ENCODE assay signal across 3 cellular contexts in genomic region chr16:67651847-67652246, GRCh38.
TF ChIP-seq lines count a peak whose summit lies in the region.

No MANE protein-coding gene starts in this region.

TF ChIP-seq in SK-N-SH, 30 proteins besides CTCF, POLR2A, EP300 and RAD21 (continues in another document):
- TF ChIP-seq YY1 (IDR thresholded peaks at IDR 0.05; ENCODE audit: low read depth): no peak
- TF ChIP-seq TCF12 (IDR thresholded peaks at IDR 0.05): no peak
- no peak for TF ChIP-seq MXI1 (IDR thresholded peaks at IDR 0.05; ENCODE audit: low read depth, low read length)
- no peak for TF ChIP-seq NRF1 (IDR thresholded peaks at IDR 0.05; ENCODE audit: low read depth, low read length)
- no peak for TF ChIP-seq NFIC (IDR thresholded peaks at IDR 0.05; ENCODE audit: borderline replicate concordance)
- TF ChIP-seq TAF1 (IDR thresholded peaks at IDR 0.05; ENCODE audit: borderline replicate concordance, low read depth, low read length): no peak
- no peak for TF ChIP-seq MEF2A (IDR thresholded peaks at IDR 0.05; ENCODE audit: borderline replicate concordance, low read depth)
- TF ChIP-seq REST (IDR thresholded peaks at IDR 0.05; ENCODE audit: low read depth, low read length): no peak
- TF ChIP-seq TEAD4 (IDR thresholded peaks at IDR 0.05; ENCODE audit: borderline replicate concordance, insufficient read depth): no peak
- no peak for TF ChIP-seq EZH2phosphoT487 (IDR thresholded peaks at IDR 0.05; ENCODE audit: borderline replicate concordance, low read depth)
- TF ChIP-seq, protein P1, sequence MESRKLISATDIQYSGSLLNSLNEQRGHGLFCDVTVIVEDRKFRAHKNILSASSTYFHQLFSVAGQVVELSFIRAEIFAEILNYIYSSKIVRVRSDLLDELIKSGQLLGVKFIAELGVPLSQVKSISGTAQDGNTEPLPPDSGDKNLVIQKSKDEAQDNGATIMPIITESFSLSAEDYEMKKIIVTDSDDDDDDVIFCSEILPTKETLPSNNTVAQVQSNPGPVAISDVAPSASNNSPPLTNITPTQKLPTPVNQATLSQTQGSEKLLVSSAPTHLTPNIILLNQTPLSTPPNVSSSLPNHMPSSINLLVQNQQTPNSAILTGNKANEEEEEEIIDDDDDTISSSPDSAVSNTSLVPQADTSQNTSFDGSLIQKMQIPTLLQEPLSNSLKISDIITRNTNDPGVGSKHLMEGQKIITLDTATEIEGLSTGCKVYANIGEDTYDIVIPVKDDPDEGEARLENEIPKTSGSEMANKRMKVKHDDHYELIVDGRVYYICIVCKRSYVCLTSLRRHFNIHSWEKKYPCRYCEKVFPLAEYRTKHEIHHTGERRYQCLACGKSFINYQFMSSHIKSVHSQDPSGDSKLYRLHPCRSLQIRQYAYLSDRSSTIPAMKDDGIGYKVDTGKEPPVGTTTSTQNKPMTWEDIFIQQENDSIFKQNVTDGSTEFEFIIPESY (IDR thresholded peaks at IDR 0.05; ENCODE audit: borderline replicate concordance, low read depth): no peak
- TF ChIP-seq, protein P2, sequence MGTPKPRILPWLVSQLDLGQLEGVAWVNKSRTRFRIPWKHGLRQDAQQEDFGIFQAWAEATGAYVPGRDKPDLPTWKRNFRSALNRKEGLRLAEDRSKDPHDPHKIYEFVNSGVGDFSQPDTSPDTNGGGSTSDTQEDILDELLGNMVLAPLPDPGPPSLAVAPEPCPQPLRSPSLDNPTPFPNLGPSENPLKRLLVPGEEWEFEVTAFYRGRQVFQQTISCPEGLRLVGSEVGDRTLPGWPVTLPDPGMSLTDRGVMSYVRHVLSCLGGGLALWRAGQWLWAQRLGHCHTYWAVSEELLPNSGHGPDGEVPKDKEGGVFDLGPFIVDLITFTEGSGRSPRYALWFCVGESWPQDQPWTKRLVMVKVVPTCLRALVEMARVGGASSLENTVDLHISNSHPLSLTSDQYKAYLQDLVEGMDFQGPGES (IDR thresholded peaks at IDR 0.05; ENCODE audit: low read depth, low read length): no peak
- TF ChIP-seq JUND (IDR thresholded peaks at IDR 0.05): no peak
- no peak for TF ChIP-seq GATA2 (CRISPR knock-in tag; IDR thresholded peaks at IDR 0.05)
- TF ChIP-seq SMC3 (IDR thresholded peaks at IDR 0.05; ENCODE audit: low read depth, low read length): no peak

TF ChIP-seq in SK-N-SH treated with all-trans-retinoic acid at 6 μM for 48 hours, 23 proteins besides CTCF, POLR2A, EP300 and RAD21:
- TF ChIP-seq BACH2 (CRISPR knock-in tag; IDR thresholded peaks at IDR 0.05; ENCODE audit: borderline replicate concordance) (no peak), PPARA (CRISPR knock-in tag; IDR thresholded peaks at IDR 0.05; ENCODE audit: borderline replicate concordance) (no peak), ISL1 (CRISPR knock-in tag; IDR thresholded peaks at IDR 0.05) (no peak), ZFP30 (CRISPR knock-in tag; IDR thresholded peaks at IDR 0.05) (no peak), ZNF8 (CRISPR knock-in tag; IDR thresholded peaks at IDR 0.05) (no peak), ZNF70 (CRISPR knock-in tag; IDR thresholded peaks at IDR 0.05) (no peak), POU6F1 (CRISPR knock-in tag; IDR thresholded peaks at IDR 0.05; ENCODE audit: borderline replicate concordance, low read depth) (no peak), TCF4 (CRISPR knock-in tag; IDR thresholded peaks at IDR 0.05; ENCODE audit: borderline replicate concordance) (no peak), ZC3H10 (CRISPR knock-in tag; IDR thresholded peaks at IDR 0.05) (no peak), ARNTL (CRISPR knock-in tag; IDR thresholded peaks at IDR 0.05; ENCODE audit: borderline replicate concordance, low read depth) (no peak), OSR1 (CRISPR knock-in tag; IDR thresholded peaks at IDR 0.05) (no peak), SNAI2 (CRISPR knock-in tag; IDR thresholded peaks at IDR 0.05) (no peak), GLIS3 (CRISPR knock-in tag; IDR thresholded peaks at IDR 0.05) (no peak), CSDC2 (CRISPR knock-in tag; IDR thresholded peaks at IDR 0.05) (no peak), ZNF565 (CRISPR knock-in tag; conservative IDR thresholded peaks at IDR 0.05; ENCODE audit: low read depth) (no peak), CSRNP3 (CRISPR knock-in tag; IDR thresholded peaks at IDR 0.05) (no peak)
- TF ChIP-seq, protein P3, sequence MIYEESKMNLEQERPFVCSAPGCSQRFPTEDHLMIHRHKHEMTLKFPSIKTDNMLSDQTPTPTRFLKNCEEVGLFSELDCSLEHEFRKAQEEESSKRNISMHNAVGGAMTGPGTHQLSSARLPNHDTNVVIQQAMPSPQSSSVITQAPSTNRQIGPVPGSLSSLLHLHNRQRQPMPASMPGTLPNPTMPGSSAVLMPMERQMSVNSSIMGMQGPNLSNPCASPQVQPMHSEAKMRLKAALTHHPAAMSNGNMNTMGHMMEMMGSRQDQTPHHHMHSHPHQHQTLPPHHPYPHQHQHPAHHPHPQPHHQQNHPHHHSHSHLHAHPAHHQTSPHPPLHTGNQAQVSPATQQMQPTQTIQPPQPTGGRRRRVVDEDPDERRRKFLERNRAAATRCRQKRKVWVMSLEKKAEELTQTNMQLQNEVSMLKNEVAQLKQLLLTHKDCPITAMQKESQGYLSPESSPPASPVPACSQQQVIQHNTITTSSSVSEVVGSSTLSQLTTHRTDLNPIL (CRISPR knock-in tag; IDR thresholded peaks at IDR 0.05; ENCODE audit: low read depth): no peak

TF ChIP-seq in HEK293, 187 proteins besides CTCF, POLR2A, EP300 and RAD21:
- TF ChIP-seq, protein P4, sequence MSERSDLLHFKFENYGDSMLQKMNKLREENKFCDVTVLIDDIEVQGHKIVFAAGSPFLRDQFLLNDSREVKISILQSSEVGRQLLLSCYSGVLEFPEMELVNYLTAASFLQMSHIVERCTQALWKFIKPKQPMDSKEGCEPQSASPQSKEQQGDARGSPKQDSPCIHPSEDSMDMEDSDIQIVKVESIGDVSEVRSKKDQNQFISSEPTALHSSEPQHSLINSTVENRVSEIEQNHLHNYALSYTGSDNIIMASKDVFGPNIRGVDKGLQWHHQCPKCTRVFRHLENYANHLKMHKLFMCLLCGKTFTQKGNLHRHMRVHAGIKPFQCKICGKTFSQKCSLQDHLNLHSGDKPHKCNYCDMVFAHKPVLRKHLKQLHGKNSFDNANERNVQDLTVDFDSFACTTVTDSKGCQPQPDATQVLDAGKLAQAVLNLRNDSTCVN (tag by site-specific recombination; optimal IDR thresholded peaks at IDR 0.05): no peak
- TF ChIP-seq ZNF514 (tag by site-specific recombination; IDR thresholded peaks at IDR 0.05) (no peak), ZNF114 (tag by site-specific recombination; IDR thresholded peaks at IDR 0.05) (no peak), ZSCAN4 (tag by site-specific recombination; IDR thresholded peaks at IDR 0.05) (peak; percentile 46; the same call in 1 of the 2 replicates), ZNF214 (tag by site-specific recombination; IDR thresholded peaks at IDR 0.05; ENCODE audit: borderline replicate concordance) (no peak), ELK4 (IDR thresholded peaks at IDR 0.05; ENCODE audit: borderline replicate concordance, low read depth, low read length) (no peak)
